ENCODE assay signal across 11 cellular contexts in genomic region chr9:127777368-127777960, GRCh38. TPM values are rescaled to one million over a fixed set of nuclear protein-coding genes. Genes with fewer than 3 reads are reported as not detected.
A peak's percentile ranks its signal among the peaks of the same experiment; 100 is the strongest.
DNase-seq lines count a peak whose midpoint lies in the region; ATAC-seq and TF ChIP-seq lines count a peak whose summit lies in the region.
"Had no signal": no experiment of that assay in that cellular context is flagged by ENCODE, and none has a peak within 500 bp of the region (broad histone marks: within the 10 kb centered on the region; RNA-seq: fewer than 3 reads in every experiment).

No MANE protein-coding gene starts in this region.

- no peaks in the 10 kb centered on the region for H3K9me3 Mint-ChIP-seq in activated T-cell treated with anti-CD3 and anti-CD28 coated beads, Interleukin-2, amount 50 U/mL, for 4 hours
- H3K9me3 Mint-ChIP-seq in glutamatergic neuron (ENCODE audit: unreplicated experiment), result peaks cover 7% of the 10 kb centered on the region
- no peaks in the 10 kb centered on the region for H3K9me3 Mint-ChIP-seq in neural progenitor cell

- H3K27me3 ChIP-seq in suprapubic skin (no peaks in the 10 kb centered on the region), neural progenitor cell (no peaks in the 10 kb centered on the region)
- H3K27me3 ChIP-seq: dorsolateral prefrontal cortex had no signal

- no peaks in the 10 kb centered on the region for H3K36me3 ChIP-seq in suprapubic skin
- H3K36me3 ChIP-seq in neural progenitor cell, result no peaks in the 10 kb centered on the region

- TF ChIP-seq CTCF in glutamatergic neuron (IDR thresholded peaks at IDR 0.05; ENCODE audit: partially characterized antibody, unreplicated experiment) (no peak), suprapubic skin (IDR thresholded peaks at IDR 0.05) (no peak), neural progenitor cell (IDR thresholded peaks at IDR 0.05) (no peak)

- no peaks in the 10 kb centered on the region for H3K9me3 ChIP-seq in T-helper 17 cell (ENCODE audit: control insufficient read depth, low read length, poor library complexity, severe bottlenecking)
- no peaks in the 10 kb centered on the region for H3K9me3 ChIP-seq in suprapubic skin
- no peaks in the 10 kb centered on the region for H3K9me3 ChIP-seq in neural progenitor cell (ENCODE audit: low read depth)

- H3K4me1 ChIP-seq in suprapubic skin (peaks cover 17% of the 10 kb centered on the region), neural progenitor cell (peaks cover 12% of the 10 kb centered on the region)

- H3F3A ChIP-seq in neural progenitor cell (ENCODE audit: low read depth), result peaks cover 14% of the 10 kb centered on the region

- 75% methylated on average over 18 of the region's 18 CpGs for WGBS in suprapubic skin

- TF ChIP-seq EP300 in suprapubic skin (IDR thresholded peaks at IDR 0.05), result no peak

- no peaks in the 10 kb centered on the region for H3K79me2 ChIP-seq in neural progenitor cell (ENCODE audit: low read depth)

- H3K9ac ChIP-seq in neural progenitor cell, result no peak overlapping the region

- no peaks in the 10 kb centered on the region for H4K20me1 ChIP-seq in neural progenitor cell (ENCODE audit: low read depth)

- peaks cover 58% of the 10 kb centered on the region for H3K4me1 Mint-ChIP-seq in activated T-cell treated with anti-CD3 and anti-CD28 coated beads, Interleukin-2, amount 50 U/mL, for 4 hours (ENCODE audit: low read depth)
- H3K4me1 Mint-ChIP-seq in T-helper 17 cell (peaks cover 31% of the 10 kb centered on the region), glutamatergic neuron (ENCODE audit: low read depth, unreplicated experiment) (peaks cover 8% of the 10 kb centered on the region), neural progenitor cell (peaks cover 17% of the 10 kb centered on the region)

- DNase-seq in activated T-cell treated with anti-CD3 and anti-CD28 coated beads, Interleukin-2, amount 50 U/mL, for 4 hours, result no peak
- no peak for DNase-seq in activated T-cell treated with anti-CD3 and anti-CD28 coated beads, Interleukin-2, amount 50 U/mL, for 1 hour
- DNase-seq in T-helper 17 cell (no peak), glutamatergic neuron (no peak), suprapubic skin (ENCODE audit: low spot score in 2 of 2) (no peak), neural progenitor cell (ENCODE audit: low spot score) (no peak), AML-193 (lab: John Stamatoyannopoulos, UW) (no peak), DMS53 treated with DMSO at 0.1 percent for 48 hours (lab: John Stamatoyannopoulos, UW; ENCODE audit: unreplicated experiment) (no peak)
- DNase-seq: dorsolateral prefrontal cortex, head of caudate nucleus, mesendoderm had no signal

- no peak overlapping the region for H2AFZ ChIP-seq in neural progenitor cell (replicated peaks)

- peak overlapping the region; percentile 96 for H3K4me3 Mint-ChIP-seq in activated T-cell treated with anti-CD3 and anti-CD28 coated beads, Interleukin-2, amount 50 U/mL, for 4 hours
- H3K4me3 Mint-ChIP-seq in T-helper 17 cell (peak overlapping the region; percentile 99), glutamatergic neuron (ENCODE audit: unreplicated experiment) (peak overlapping the region; percentile 55), neural progenitor cell (no peak overlapping the region)

- TF ChIP-seq POLR2A in suprapubic skin (IDR thresholded peaks at IDR 0.05), result no peak

- H3K4me3 ChIP-seq in suprapubic skin (peak overlapping the region; percentile 21), neural progenitor cell (no peak overlapping the region)

- H3K36me3 Mint-ChIP-seq in activated T-cell treated with anti-CD3 and anti-CD28 coated beads, Interleukin-2, amount 50 U/mL, for 4 hours (ENCODE audit: insufficient read depth), result peaks cover 6% of the 10 kb centered on the region
- H3K36me3 Mint-ChIP-seq in T-helper 17 cell (ENCODE audit: low read depth) (peaks cover 9% of the 10 kb centered on the region), glutamatergic neuron (ENCODE audit: unreplicated experiment) (no peaks in the 10 kb centered on the region), neural progenitor cell (no peaks in the 10 kb centered on the region)

- ATAC-seq in activated T-cell treated with anti-CD3 and anti-CD28 coated beads, Interleukin-2, amount 50 U/mL, for 4 hours, result no peak
- ATAC-seq in T-helper 17 cell, result no peak

- H3K4me2 ChIP-seq in neural progenitor cell, result no peak overlapping the region

- H3K27ac Mint-ChIP-seq in T-helper 17 cell (peak overlapping the region; percentile 95), glutamatergic neuron (ENCODE audit: unreplicated experiment) (peak overlapping the region; percentile 69), neural progenitor cell (no peak overlapping the region)

- no peak overlapping the region for H3K27ac ChIP-seq in suprapubic skin
- no peak overlapping the region for H3K27ac ChIP-seq in neural progenitor cell

- H3K27me3 Mint-ChIP-seq in activated T-cell treated with anti-CD3 and anti-CD28 coated beads, Interleukin-2, amount 50 U/mL, for 4 hours (ENCODE audit: low read depth), result no peaks in the 10 kb centered on the region
- H3K27me3 Mint-ChIP-seq in T-helper 17 cell, result no peaks in the 10 kb centered on the region
- no peaks in the 10 kb centered on the region for H3K27me3 Mint-ChIP-seq in glutamatergic neuron (ENCODE audit: unreplicated experiment)
- H3K27me3 Mint-ChIP-seq in neural progenitor cell (ENCODE audit: insufficient read depth, low read depth), result peaks cover 18% of the 10 kb centered on the region

RNA-seq across cellular contexts. Expression of gene SH2D3C, which starts 1.0 kb away (rescaled TPM):
- 10 to 100 TPM in 1 of 3 donors, 1 to 10 TPM in 2; 5.9 to 10.8 (median 7.0) TPM for total RNA-seq in activated T-cell treated with anti-CD3 and anti-CD28 coated beads, Interleukin-2, amount 50 U/mL, for 4 hours
- total RNA-seq in T-helper 17 cell, result 10 to 100 TPM; 15.9 to 27.2 TPM
- total RNA-seq in glutamatergic neuron (ENCODE audit: unreplicated experiment), result 71.7 TPM
- total RNA-seq in suprapubic skin, result 1 to 10 TPM; 3.4 to 8.9 (median 6.1) TPM
- total RNA-seq in neural progenitor cell (ENCODE audit: low replicate concordance), result 1.8 and 1.9 TPM in 2 replicates

RNA-seq across cellular contexts. Expression of gene CDK9, which starts 8.4 kb away (rescaled TPM):
- 10 to 100 TPM; 66.9 to 91.5 (median 82.5) TPM for total RNA-seq in activated T-cell treated with anti-CD3 and anti-CD28 coated beads, Interleukin-2, amount 50 U/mL, for 4 hours
- total RNA-seq in T-helper 17 cell, result 100 to 1,000 TPM; 107 to 123 TPM
- 83.9 TPM for total RNA-seq in glutamatergic neuron (ENCODE audit: unreplicated experiment)
- total RNA-seq in suprapubic skin, result 100 to 1,000 TPM in 1 of 4 donors, 10 to 100 TPM in 3; 57.2 to 119 (median 72.7) TPM
- 22.5 and 47.8 TPM in 2 replicates for total RNA-seq in neural progenitor cell (ENCODE audit: low replicate concordance)

RNA-seq across cellular contexts. Expression of gene FPGS, which starts 25.2 kb away (rescaled TPM):
- total RNA-seq in activated T-cell treated with anti-CD3 and anti-CD28 coated beads, Interleukin-2, amount 50 U/mL, for 4 hours, result 100 to 1,000 TPM; 137 to 149 (median 141) TPM
- total RNA-seq in T-helper 17 cell (10 to 100 TPM; 71.2 to 80.6 TPM), glutamatergic neuron (ENCODE audit: unreplicated experiment) (44.2 TPM), suprapubic skin (10 to 100 TPM; 22.9 to 50.3 (median 28.3) TPM), neural progenitor cell (ENCODE audit: low replicate concordance) (32.8 and 60.5 TPM in 2 replicates)

RNA-seq across cellular contexts. Expression of gene TOR2A, which starts 42.4 kb away (rescaled TPM):
- total RNA-seq in activated T-cell treated with anti-CD3 and anti-CD28 coated beads, Interleukin-2, amount 50 U/mL, for 4 hours, result 10 to 100 TPM; 19.8 to 23.6 (median 20.1) TPM
- 10 to 100 TPM in 1 of 2 donors, 1 to 10 TPM in 1; 9.4 to 10.5 TPM for total RNA-seq in T-helper 17 cell
- total RNA-seq in glutamatergic neuron (ENCODE audit: unreplicated experiment), result 27.5 TPM
- total RNA-seq in suprapubic skin, result 10 to 100 TPM; 16.1 to 24.3 (median 19.3) TPM
- 5.5 and 18.3 TPM in 2 replicates for total RNA-seq in neural progenitor cell (ENCODE audit: low replicate concordance)
